In genomic region chr9:128456613-128457061, GRCh38 we compare ENCODE assay signal across 8 cellular contexts. TPM values are rescaled to one million over a fixed set of nuclear protein-coding genes. Genes with fewer than 3 reads are reported as not detected.
DNase-seq lines count a peak whose midpoint lies in the region; ATAC-seq and TF ChIP-seq lines count a peak whose summit lies in the region.

No MANE protein-coding gene starts in this region.

- CTCF ChIA-PET in CD4-positive, alpha-beta memory T cell (lab: Charles Lee; ENCODE audit: partially characterized antibody), result no interaction called here

- H3K9me3 ChIP-seq in CD4-positive, alpha-beta memory T cell (ENCODE audit: control insufficient read depth in 1 of 2, low read length in 2 of 2), result no peaks in the 10 kb centered on the region
- H3K9me3 ChIP-seq in NT2/D1 (ENCODE audit: insufficient read depth, low read length), result no peaks in the 10 kb centered on the region
- H3K9me3 ChIP-seq in mucosa of rectum (ENCODE audit: control insufficient read depth in 2 of 2, low read length in 2 of 2), result no peaks in the 10 kb centered on the region

- peak overlapping the region; percentile 87 to 96 (median 93) for H3K27ac Mint-ChIP-seq in CD4-positive, alpha-beta memory T cell

- H3K27me3 Mint-ChIP-seq in CD4-positive, alpha-beta memory T cell, result no peaks in the 10 kb centered on the region

- intact Hi-C loops in CD4-positive, alpha-beta memory T cell (cut with micrococcal nuclease), result loop anchor here (1.0 to 5.0 kb wide), 8 partner anchors 18 to 316 kb away; partner anchors contain the start of genes CERCAM, GLE1, GOLGA2 and SPTAN1

- H3K4me3 ChIP-seq in CD4-positive, alpha-beta memory T cell (ENCODE audit: low read length in 2 of 2), result peak overlapping the region; percentile 42 to 85
- H3K4me3 ChIP-seq in NT2/D1 (ENCODE audit: insufficient read length, low read depth) (peak overlapping the region; percentile 90), epithelial cell of esophagus (ENCODE audit: low read length) (peak overlapping the region; percentile 74), mucosa of rectum (ENCODE audit: low read length in 2 of 2) (peak overlapping the region; percentile 80 to 88)

- peak overlapping the region; percentile 85 for H3K27ac ChIP-seq in CD4-positive, alpha-beta memory T cell (ENCODE audit: low read depth, low read length)
- H3K27ac ChIP-seq in mucosa of rectum (ENCODE audit: low read depth in 2 of 2, low read length in 2 of 2), result peak overlapping the region; percentile 67 to 83

- peaks cover 4 to 22% (median 14%) of the 10 kb centered on the region in 4 donors for H3K4me1 Mint-ChIP-seq in CD4-positive, alpha-beta memory T cell

- peak overlapping the region; percentile 89 to 95 (median 92) for H3K4me3 Mint-ChIP-seq in CD4-positive, alpha-beta memory T cell

- H3K36me3 ChIP-seq in CD4-positive, alpha-beta memory T cell (ENCODE audit: insufficient read depth, low read length), result peaks cover 14% of the 10 kb centered on the region
- H3K36me3 ChIP-seq in NT2/D1 (ENCODE audit: insufficient read depth, insufficient read length, low read length) (peaks cover 24% of the 10 kb centered on the region), mucosa of rectum (ENCODE audit: control insufficient read depth in 2 of 2, insufficient read depth in 2 of 2, low read length in 2 of 2) (peaks cover 12 to 14% of the 10 kb centered on the region in 2 donors)

- H3K9me3 Mint-ChIP-seq in CD4-positive, alpha-beta memory T cell, result no peaks in the 10 kb centered on the region

- peak; percentile 68 for ATAC-seq in GM19463 (IDR thresholded peaks at IDR 0.05; ENCODE audit: unreplicated experiment)

- H3K36me3 Mint-ChIP-seq in CD4-positive, alpha-beta memory T cell, result peaks cover 8 to 21% of the 10 kb centered on the region in 2 donors

- H3K27me3 ChIP-seq in CD4-positive, alpha-beta memory T cell (ENCODE audit: insufficient read depth, low read length), result no peaks in the 10 kb centered on the region
- peaks cover 21% of the 10 kb centered on the region for H3K27me3 ChIP-seq in NT2/D1 (ENCODE audit: insufficient read depth, insufficient read length)
- H3K27me3 ChIP-seq in mucosa of rectum (ENCODE audit: control insufficient read depth in 2 of 2, insufficient read depth in 2 of 2, low read length in 2 of 2), result no peaks in the 10 kb centered on the region

- peak; percentile 59 to 75 (median 61) for DNase-seq in CD4-positive, alpha-beta memory T cell
- DNase-seq in HPDE6-E6E7 (ENCODE audit: extremely low spot score) (peak; percentile 84), NT2/D1 (ENCODE audit: low read depth, low spot score) (no peak), epithelial cell of esophagus (ENCODE audit: low read depth) (peak; percentile 74)
- DNase-seq in activated CD8-positive, alpha-beta memory T cell treated with anti-CD3 and anti-CD28 coated beads, Interleukin-2, amount 50 U/mL, for 4 hours, result peak; percentile 67
- peak; percentile 30 to 40 for DNase-seq in stimulated activated CD8-positive, alpha-beta memory T cell treated with anti-CD3 and anti-CD28 coated beads, Interleukin-4, amount 100 ng/mL, for 1 hour (ENCODE audit: low read depth in 2 of 2, low spot score in 1 of 2)

- peak overlapping the region; percentile 84 for H3K9ac ChIP-seq in NT2/D1 (ENCODE audit: insufficient read length, low read depth)
- peak overlapping the region; percentile 60 to 72 for H3K9ac ChIP-seq in mucosa of rectum (ENCODE audit: low read depth in 1 of 2, low read length in 2 of 2)

- POLR2A ChIA-PET in CD4-positive, alpha-beta memory T cell (lab: Charles Lee; ENCODE audit: partially characterized antibody), result no interaction called here

- TF ChIP-seq CTCF in epithelial cell of esophagus (IDR thresholded peaks at IDR 0.05; ENCODE audit: insufficient read depth, low read depth, low read length, missing control alignments), result no peak

- peaks cover 12% of the 10 kb centered on the region for H3K4me1 ChIP-seq in CD4-positive, alpha-beta memory T cell (ENCODE audit: insufficient read depth, low read length)
- H3K4me1 ChIP-seq in NT2/D1 (ENCODE audit: insufficient read depth, insufficient read length) (peaks cover 7% of the 10 kb centered on the region), mucosa of rectum (ENCODE audit: control insufficient read depth in 2 of 2, insufficient read depth in 2 of 2, low read length in 2 of 2) (peaks cover 7 to 8% of the 10 kb centered on the region in 2 donors)

RNA-seq across cellular contexts. Expression of gene ODF2, which starts 0.8 kb away (rescaled TPM):
- 10 to 100 TPM; 32.3 to 33.6 TPM for total RNA-seq in CD4-positive, alpha-beta memory T cell
- 10 to 100 TPM in 1 of 2 donors, 1 to 10 TPM in 1; 10.0 to 24.6 TPM for polyA plus RNA-seq in CD4-positive, alpha-beta memory T cell

RNA-seq across cellular contexts. Expression of gene CERCAM, which starts 36.0 kb away (rescaled TPM):
- under 1 TPM; 0.29 to 0.64 TPM for total RNA-seq in CD4-positive, alpha-beta memory T cell
- polyA plus RNA-seq in CD4-positive, alpha-beta memory T cell, result under 1 TPM in 1 of 2 donors, not detected in 1; 0.38 TPM

RNA-seq across cellular contexts. Expression of gene GLE1, which starts 47.9 kb away (rescaled TPM):
- total RNA-seq in CD4-positive, alpha-beta memory T cell, result 10 to 100 TPM; 31.1 to 32.2 TPM
- polyA plus RNA-seq in CD4-positive, alpha-beta memory T cell, result 10 to 100 TPM; 22.4 to 31.4 TPM
